1 cellular context compared by ENCODE assay signal in the genomic region with DNA sequence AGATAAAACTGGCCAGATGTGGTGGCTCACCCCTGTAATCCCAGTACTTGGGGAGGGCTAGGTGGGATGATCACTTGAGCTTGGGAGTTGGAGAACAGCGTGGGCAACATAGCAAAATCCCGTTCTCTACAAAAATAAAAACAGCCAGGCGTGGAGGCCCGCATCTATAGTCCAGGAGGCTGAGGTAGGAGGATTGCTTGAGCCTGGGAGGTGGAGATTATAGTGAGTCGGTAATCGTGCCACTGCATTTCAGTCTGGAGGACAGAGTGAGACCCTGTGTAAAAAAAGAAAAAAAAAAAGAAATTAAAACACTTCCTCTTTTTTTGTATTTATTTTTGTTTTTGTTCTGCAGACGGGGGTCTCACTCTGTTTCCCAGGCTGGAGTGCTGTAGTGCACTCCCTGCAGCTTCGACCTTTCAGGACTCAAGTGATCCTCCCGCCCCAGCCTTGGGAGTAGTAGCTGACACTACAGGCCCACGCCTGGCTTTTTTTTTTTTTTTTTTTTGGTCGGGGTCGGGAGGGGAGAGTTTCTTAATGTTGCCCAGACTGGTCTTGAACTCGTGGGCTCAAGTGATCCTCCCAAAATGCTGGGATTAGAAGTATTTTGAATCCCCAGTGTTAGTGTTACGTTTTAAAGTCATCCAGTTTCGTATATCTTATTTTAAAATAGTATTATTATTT.
TF ChIP-seq lines count a peak whose summit lies in the region.

No MANE protein-coding gene starts in this region.

TF ChIP-seq in GM23338, 12 proteins besides CTCF, POLR2A, EP300 and RAD21 (continued from another document):
- TF ChIP-seq, protein P1, sequence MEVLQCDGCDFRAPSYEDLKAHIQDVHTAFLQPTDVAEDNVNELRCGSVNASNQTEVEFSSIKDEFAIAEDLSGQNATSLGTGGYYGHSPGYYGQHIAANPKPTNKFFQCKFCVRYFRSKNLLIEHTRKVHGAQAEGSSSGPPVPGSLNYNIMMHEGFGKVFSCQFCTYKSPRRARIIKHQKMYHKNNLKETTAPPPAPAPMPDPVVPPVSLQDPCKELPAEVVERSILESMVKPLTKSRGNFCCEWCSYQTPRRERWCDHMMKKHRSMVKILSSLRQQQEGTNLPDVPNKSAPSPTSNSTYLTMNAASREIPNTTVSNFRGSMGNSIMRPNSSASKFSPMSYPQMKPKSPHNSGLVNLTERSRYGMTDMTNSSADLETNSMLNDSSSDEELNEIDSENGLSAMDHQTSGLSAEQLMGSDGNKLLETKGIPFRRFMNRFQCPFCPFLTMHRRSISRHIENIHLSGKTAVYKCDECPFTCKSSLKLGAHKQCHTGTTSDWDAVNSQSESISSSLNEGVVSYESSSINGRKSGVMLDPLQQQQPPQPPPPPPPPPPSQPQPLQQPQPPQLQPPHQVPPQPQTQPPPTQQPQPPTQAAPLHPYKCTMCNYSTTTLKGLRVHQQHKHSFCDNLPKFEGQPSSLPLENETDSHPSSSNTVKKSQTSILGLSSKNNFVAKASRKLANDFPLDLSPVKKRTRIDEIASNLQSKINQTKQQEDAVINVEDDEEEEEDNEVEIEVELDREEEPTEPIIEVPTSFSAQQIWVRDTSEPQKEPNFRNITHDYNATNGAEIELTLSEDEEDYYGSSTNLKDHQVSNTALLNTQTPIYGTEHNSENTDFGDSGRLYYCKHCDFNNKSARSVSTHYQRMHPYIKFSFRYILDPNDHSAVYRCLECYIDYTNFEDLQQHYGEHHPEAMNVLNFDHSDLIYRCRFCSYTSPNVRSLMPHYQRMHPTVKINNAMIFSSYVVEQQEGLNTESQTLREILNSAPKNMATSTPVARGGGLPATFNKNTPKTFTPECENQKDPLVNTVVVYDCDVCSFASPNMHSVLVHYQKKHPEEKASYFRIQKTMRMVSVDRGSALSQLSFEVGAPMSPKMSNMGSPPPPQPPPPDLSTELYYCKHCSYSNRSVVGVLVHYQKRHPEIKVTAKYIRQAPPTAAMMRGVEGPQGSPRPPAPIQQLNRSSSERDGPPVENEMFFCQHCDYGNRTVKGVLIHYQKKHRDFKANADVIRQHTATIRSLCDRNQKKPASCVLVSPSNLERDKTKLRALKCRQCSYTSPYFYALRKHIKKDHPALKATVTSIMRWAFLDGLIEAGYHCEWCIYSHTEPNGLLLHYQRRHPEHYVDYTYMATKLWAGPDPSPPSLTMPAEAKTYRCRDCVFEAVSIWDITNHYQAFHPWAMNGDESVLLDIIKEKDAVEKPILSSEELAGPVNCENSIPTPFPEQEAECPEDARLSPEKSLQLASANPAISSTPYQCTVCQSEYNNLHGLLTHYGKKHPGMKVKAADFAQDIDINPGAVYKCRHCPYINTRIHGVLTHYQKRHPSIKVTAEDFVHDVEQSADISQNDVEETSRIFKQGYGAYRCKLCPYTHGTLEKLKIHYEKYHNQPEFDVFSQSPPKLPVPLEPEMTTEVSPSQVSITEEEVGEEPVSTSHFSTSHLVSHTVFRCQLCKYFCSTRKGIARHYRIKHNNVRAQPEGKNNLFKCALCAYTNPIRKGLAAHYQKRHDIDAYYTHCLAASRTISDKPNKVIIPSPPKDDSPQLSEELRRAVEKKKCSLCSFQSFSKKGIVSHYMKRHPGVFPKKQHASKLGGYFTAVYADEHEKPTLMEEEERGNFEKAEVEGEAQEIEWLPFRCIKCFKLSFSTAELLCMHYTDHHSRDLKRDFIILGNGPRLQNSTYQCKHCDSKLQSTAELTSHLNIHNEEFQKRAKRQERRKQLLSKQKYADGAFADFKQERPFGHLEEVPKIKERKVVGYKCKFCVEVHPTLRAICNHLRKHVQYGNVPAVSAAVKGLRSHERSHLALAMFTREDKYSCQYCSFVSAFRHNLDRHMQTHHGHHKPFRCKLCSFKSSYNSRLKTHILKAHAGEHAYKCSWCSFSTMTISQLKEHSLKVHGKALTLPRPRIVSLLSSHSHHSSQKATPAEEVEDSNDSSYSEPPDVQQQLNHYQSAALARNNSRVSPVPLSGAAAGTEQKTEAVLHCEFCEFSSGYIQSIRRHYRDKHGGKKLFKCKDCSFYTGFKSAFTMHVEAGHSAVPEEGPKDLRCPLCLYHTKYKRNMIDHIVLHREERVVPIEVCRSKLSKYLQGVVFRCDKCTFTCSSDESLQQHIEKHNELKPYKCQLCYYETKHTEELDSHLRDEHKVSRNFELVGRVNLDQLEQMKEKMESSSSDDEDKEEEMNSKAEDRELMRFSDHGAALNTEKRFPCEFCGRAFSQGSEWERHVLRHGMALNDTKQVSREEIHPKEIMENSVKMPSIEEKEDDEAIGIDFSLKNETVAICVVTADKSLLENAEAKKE (CRISPR knock-in tag; IDR thresholded peaks at IDR 0.05), result no peak
- TF ChIP-seq JUNB (IDR thresholded peaks at IDR 0.05; ENCODE audit: unreplicated experiment) (no peak), CREB1 (CRISPR knock-in tag; IDR thresholded peaks at IDR 0.05; ENCODE audit: low read depth) (no peak), ZNF114 (CRISPR knock-in tag; IDR thresholded peaks at IDR 0.05) (no peak), ZNF331 (CRISPR knock-in tag; IDR thresholded peaks at IDR 0.05; ENCODE audit: low read depth) (no peak), EZH2phosphoT487 (IDR thresholded peaks at IDR 0.05; ENCODE audit: unreplicated experiment) (no peak), POLR2AphosphoS5 (IDR thresholded peaks at IDR 0.05; ENCODE audit: low read depth) (no peak)
- TF ChIP-seq, protein P2, sequence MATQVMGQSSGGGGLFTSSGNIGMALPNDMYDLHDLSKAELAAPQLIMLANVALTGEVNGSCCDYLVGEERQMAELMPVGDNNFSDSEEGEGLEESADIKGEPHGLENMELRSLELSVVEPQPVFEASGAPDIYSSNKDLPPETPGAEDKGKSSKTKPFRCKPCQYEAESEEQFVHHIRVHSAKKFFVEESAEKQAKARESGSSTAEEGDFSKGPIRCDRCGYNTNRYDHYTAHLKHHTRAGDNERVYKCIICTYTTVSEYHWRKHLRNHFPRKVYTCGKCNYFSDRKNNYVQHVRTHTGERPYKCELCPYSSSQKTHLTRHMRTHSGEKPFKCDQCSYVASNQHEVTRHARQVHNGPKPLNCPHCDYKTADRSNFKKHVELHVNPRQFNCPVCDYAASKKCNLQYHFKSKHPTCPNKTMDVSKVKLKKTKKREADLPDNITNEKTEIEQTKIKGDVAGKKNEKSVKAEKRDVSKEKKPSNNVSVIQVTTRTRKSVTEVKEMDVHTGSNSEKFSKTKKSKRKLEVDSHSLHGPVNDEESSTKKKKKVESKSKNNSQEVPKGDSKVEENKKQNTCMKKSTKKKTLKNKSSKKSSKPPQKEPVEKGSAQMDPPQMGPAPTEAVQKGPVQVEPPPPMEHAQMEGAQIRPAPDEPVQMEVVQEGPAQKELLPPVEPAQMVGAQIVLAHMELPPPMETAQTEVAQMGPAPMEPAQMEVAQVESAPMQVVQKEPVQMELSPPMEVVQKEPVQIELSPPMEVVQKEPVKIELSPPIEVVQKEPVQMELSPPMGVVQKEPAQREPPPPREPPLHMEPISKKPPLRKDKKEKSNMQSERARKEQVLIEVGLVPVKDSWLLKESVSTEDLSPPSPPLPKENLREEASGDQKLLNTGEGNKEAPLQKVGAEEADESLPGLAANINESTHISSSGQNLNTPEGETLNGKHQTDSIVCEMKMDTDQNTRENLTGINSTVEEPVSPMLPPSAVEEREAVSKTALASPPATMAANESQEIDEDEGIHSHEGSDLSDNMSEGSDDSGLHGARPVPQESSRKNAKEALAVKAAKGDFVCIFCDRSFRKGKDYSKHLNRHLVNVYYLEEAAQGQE (IDR thresholded peaks at IDR 0.05; ENCODE audit: unreplicated experiment), result no peak
- TF ChIP-seq, protein P3, sequence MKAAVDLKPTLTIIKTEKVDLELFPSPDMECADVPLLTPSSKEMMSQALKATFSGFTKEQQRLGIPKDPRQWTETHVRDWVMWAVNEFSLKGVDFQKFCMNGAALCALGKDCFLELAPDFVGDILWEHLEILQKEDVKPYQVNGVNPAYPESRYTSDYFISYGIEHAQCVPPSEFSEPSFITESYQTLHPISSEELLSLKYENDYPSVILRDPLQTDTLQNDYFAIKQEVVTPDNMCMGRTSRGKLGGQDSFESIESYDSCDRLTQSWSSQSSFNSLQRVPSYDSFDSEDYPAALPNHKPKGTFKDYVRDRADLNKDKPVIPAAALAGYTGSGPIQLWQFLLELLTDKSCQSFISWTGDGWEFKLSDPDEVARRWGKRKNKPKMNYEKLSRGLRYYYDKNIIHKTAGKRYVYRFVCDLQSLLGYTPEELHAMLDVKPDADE (IDR thresholded peaks at IDR 0.05), result no peak
